ENCODE assay signal across 22 cellular contexts in the genomic region with DNA sequence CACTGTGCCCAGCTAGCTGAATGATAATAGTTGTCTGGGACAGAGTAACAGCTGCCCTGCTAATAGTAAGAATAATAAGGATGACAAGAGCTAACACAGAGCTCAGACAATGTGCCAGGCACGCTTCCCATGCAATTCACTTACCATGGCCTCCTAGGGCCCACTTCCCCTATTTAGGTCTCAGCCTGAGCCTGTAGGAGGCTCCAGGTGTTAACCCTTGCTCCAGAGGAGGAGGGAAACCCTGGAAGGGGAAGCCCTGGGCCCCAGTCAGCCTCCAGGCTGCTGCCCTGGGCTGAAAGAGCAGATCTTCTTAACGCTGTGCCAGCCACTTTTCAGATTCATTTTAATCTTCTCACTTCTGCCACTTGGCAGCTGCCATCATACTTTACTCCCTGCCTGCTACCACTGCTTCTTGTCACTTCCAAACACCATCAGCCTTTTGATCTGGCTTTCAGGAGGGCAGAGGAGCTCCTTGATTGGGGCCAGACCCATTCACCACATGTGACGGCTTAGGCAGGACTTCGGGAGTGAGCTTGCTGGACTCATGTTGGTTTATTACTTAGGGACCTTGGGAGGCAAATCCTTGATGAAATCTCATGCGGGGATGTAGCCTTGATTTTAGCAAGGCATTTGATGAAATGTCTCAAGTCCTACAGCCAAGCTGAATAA.
DNase-seq lines count a peak whose midpoint lies in the region; ATAC-seq and TF ChIP-seq lines count a peak whose summit lies in the region.
"Had no signal": no experiment of that assay in that cellular context is flagged by ENCODE, and none has a peak within 500 bp of the region (broad histone marks: within the 10 kb centered on the region; RNA-seq: fewer than 3 reads in every experiment).

No MANE protein-coding gene starts in this region.

- DNase-seq in H7 (peak; percentile 66), NCI-H524 treated with DMSO at 0.1 percent for 48 hours (lab: John Stamatoyannopoulos, UW) (peak; percentile 68), endodermal cell (peak; percentile 77), hepatocyte (ENCODE audit: low spot score) (no peak), GM23248 (no peak)
- DNase-seq: activated CD8-positive, alpha-beta T cell treated with anti-CD3 and anti-CD28 coated beads for 36 hours; activated naive CD4-positive, alpha-beta T cell; activated T-cell treated with anti-CD3 and anti-CD28 coated beads, Interleukin-2, amount 50 U/mL, for 1 hour; cortex of kidney; lower lobe of right lung; NCI-H1930; NCI-H510A; PC-9; spleen; stomach; T-helper 17 cell; transverse colon had no signal

- H3K27ac ChIP-seq in BLaER1 (no peak overlapping the region), endodermal cell (ENCODE audit: low read depth, low read length) (peak overlapping the region; percentile 24), hepatocyte (no peak overlapping the region), GM23248 (no peak overlapping the region)
- H3K27ac ChIP-seq: lower lobe of right lung, PC-9, SJSA1, spleen, stomach, transverse colon had no signal

- H3K4me3 ChIP-seq in BLaER1 (no peak overlapping the region), H7 (ENCODE audit: insufficient read depth, low read depth, low read length) (no peak overlapping the region), endodermal cell (ENCODE audit: low read length) (no peak overlapping the region), hepatocyte (no peak overlapping the region), GM23248 (no peak overlapping the region)
- H3K4me3 ChIP-seq: lower lobe of right lung, PC-9, SJSA1, spleen, stomach, transverse colon had no signal

- in situ Hi-C loops in GM23248 (cut with MboI), result no loop called here

- ATAC-seq in GM18505 (IDR thresholded peaks at IDR 0.05; ENCODE audit: unreplicated experiment) (no peak), GM19455 (IDR thresholded peaks at IDR 0.05; ENCODE audit: unreplicated experiment) (no peak)
- ATAC-seq: activated CD8-positive, alpha-beta T cell treated with anti-CD3 and anti-CD28 coated beads for 36 hours; HepG2; lower lobe of right lung; T-helper 17 cell had no signal

- peak overlapping the region; percentile 41 for H3K4me2 ChIP-seq in BLaER1
- no peak overlapping the region for H3K4me2 ChIP-seq in hepatocyte
- no peak overlapping the region for H3K4me2 ChIP-seq in GM23248 (ENCODE audit: unreplicated experiment)
- H3K4me2 ChIP-seq: PC-9 had no signal

- no peaks in the 10 kb centered on the region for H3F3A ChIP-seq in GM23248 (ENCODE audit: insufficient read depth)

- H3K4me3 Mint-ChIP-seq in endodermal cell, result no peak overlapping the region
- H3K4me3 Mint-ChIP-seq: activated CD8-positive, alpha-beta T cell treated with anti-CD3 and anti-CD28 coated beads for 36 hours; T-helper 17 cell had no signal

- H3K27ac Mint-ChIP-seq in endodermal cell, result no peak overlapping the region
- H3K27ac Mint-ChIP-seq: activated CD8-positive, alpha-beta T cell treated with anti-CD3 and anti-CD28 coated beads for 36 hours had no signal

- no peaks in the 10 kb centered on the region for H3K9me3 Mint-ChIP-seq in endodermal cell
- H3K9me3 Mint-ChIP-seq: activated CD8-positive, alpha-beta T cell treated with anti-CD3 and anti-CD28 coated beads for 36 hours had no signal

- H3K36me3 Mint-ChIP-seq in endodermal cell (ENCODE audit: low read depth), result no peaks in the 10 kb centered on the region

- H3K79me2 ChIP-seq in hepatocyte (no peaks in the 10 kb centered on the region), GM23248 (ENCODE audit: insufficient read depth) (no peaks in the 10 kb centered on the region)

- H3K9me2 ChIP-seq in hepatocyte (replicated peaks; ENCODE audit: insufficient read depth) (no peaks in the 10 kb centered on the region), GM23248 (ENCODE audit: insufficient read depth) (no peaks in the 10 kb centered on the region)

- H3K27me3 Mint-ChIP-seq in endodermal cell (ENCODE audit: insufficient read depth), result no peaks in the 10 kb centered on the region

- H4K20me1 ChIP-seq in BLaER1 (no peaks in the 10 kb centered on the region), hepatocyte (ENCODE audit: insufficient read depth, poor library complexity, severe bottlenecking) (no peaks in the 10 kb centered on the region), GM23248 (ENCODE audit: insufficient read depth) (no peaks in the 10 kb centered on the region)

- peak; percentile 46 for TF ChIP-seq CTCF in endodermal cell (conservative IDR thresholded peaks at IDR 0.05)
- TF ChIP-seq CTCF in hepatocyte (IDR thresholded peaks at IDR 0.05; ENCODE audit: poor library complexity), result no peak

- no peak for TF ChIP-seq POLR2A in GM18505 (IDR thresholded peaks at IDR 0.05; ENCODE audit: borderline replicate concordance, extremely low read depth, insufficient read depth, insufficient read length)

- H3K9ac ChIP-seq in BLaER1 (no peak overlapping the region), endodermal cell (ENCODE audit: extremely low read depth, low read length, poor library complexity, severe bottlenecking) (no peak overlapping the region), GM23248 (no peak overlapping the region)

- no peak overlapping the region for H2AFZ ChIP-seq in hepatocyte
- no peak overlapping the region for H2AFZ ChIP-seq in GM23248
- H2AFZ ChIP-seq: PC-9 had no signal

- no peaks in the 10 kb centered on the region for H3K9me3 ChIP-seq in BLaER1
- H3K9me3 ChIP-seq in endodermal cell (ENCODE audit: control insufficient read depth, low read length), result no peaks in the 10 kb centered on the region
- no peaks in the 10 kb centered on the region for H3K9me3 ChIP-seq in hepatocyte (ENCODE audit: low read depth)
- no peaks in the 10 kb centered on the region for H3K9me3 ChIP-seq in GM23248 (ENCODE audit: low read depth)
- H3K9me3 ChIP-seq: lower lobe of right lung, SJSA1, stomach, transverse colon had no signal

- H3K36me3 ChIP-seq in BLaER1 (no peaks in the 10 kb centered on the region), H7 (replicated peaks; ENCODE audit: control insufficient read depth, insufficient read depth, low read length) (no peaks in the 10 kb centered on the region), endodermal cell (ENCODE audit: control insufficient read depth, insufficient read depth, low read length) (no peaks in the 10 kb centered on the region), hepatocyte (replicated peaks; ENCODE audit: insufficient read depth, low read depth) (no peaks in the 10 kb centered on the region), GM23248 (ENCODE audit: low read depth) (no peaks in the 10 kb centered on the region)
- H3K36me3 ChIP-seq: lower lobe of right lung, SJSA1, spleen, stomach, transverse colon had no signal

- H3K4me1 ChIP-seq in BLaER1 (peaks cover 23% of the 10 kb centered on the region), endodermal cell (ENCODE audit: control insufficient read depth, insufficient read depth, low read length) (peaks cover 5% of the 10 kb centered on the region), hepatocyte (ENCODE audit: insufficient read depth) (no peaks in the 10 kb centered on the region), GM23248 (ENCODE audit: insufficient read depth) (no peaks in the 10 kb centered on the region)
- H3K4me1 ChIP-seq: lower lobe of right lung, spleen had no signal

- peaks cover 9% of the 10 kb centered on the region for H3K4me1 Mint-ChIP-seq in endodermal cell

- H3K27me3 ChIP-seq in BLaER1 (no peaks in the 10 kb centered on the region), H7 (ENCODE audit: control insufficient read depth, insufficient read depth, low read length) (no peaks in the 10 kb centered on the region; the same call in 1 of the 2 replicates), endodermal cell (ENCODE audit: control insufficient read depth, insufficient read depth, low read length, poor library complexity, severe bottlenecking) (no peaks in the 10 kb centered on the region), hepatocyte (peaks cover 19% of the 10 kb centered on the region), GM23248 (replicated peaks; ENCODE audit: insufficient read depth) (peaks cover 12% of the 10 kb centered on the region)
- H3K27me3 ChIP-seq: spleen, stomach had no signal

- 75 to 76% methylated on average over 2 to 5 of the region's 5 CpGs for WGBS in endodermal cell (ENCODE audit: insufficient coverage in 1 of 2, insufficient read length in 1 of 2), 2 experiments
- 47% methylated on average over 5 of the region's 5 CpGs for WGBS in hepatocyte (ENCODE audit: low lambda C conversion rate, missing lambda C conversion rate)
- WGBS in GM23248 (ENCODE audit: low coverage in 1 of 2, low lambda C conversion rate in 2 of 2, missing lambda C conversion rate in 2 of 2), 2 experiments, result 20 to 25% methylated on average over 5 of the region's 5 CpGs

Comparison
In these comparisons a context has a peak if more than half of its experiments do, and no peak if none do; other contexts are left out.
1. DNase-seq: peak in H7 (single experiment), NCI-H524 treated with DMSO at 0.1 percent for 48 hours (single experiment) and endodermal cell (single experiment); none in hepatocyte (single experiment) and GM23248 (single experiment).